Comparison of ENCODE assay signal across 3 cellular contexts in the genomic region with DNA sequence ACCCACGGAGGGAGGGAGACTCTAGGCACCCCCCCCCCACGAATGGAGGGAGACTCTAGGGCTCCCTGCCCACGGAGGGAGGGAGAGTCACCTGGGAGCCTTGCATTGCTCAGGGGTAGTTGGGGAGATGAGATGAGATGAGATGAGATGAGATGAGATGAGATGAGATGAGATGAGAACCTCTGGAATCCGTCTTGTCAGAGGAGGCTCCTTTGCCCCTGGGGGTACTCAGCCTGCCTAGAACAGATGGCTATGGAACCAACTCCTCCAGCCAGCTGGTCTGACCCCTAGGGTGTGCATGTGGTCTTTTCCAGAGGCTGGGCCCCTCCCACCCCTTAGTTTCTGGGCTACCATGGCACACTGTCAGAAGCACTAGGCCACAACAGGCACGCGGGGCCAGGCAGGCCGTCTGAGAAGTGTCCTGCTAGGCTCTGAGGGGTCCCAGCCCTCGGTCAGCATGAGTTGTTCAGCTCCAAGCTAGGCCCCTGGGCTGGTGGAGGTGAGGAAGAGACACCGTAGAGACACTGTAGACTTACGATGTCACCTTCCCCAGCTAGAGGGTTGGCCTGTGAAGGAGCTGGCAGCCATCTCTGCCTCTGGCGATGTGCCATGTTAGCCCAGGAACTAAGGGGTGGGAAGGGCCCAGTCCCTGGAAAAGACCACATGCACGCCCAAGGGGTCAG.
TF ChIP-seq lines count a peak whose summit lies in the region.

No MANE protein-coding gene starts in this region.

TF ChIP-seq in SK-N-SH, 30 proteins besides CTCF, POLR2A, EP300 and RAD21:
- TF ChIP-seq POLR2AphosphoS5 (IDR thresholded peaks at IDR 0.05; ENCODE audit: low read depth, low read length) (no peak), RCOR1 (IDR thresholded peaks at IDR 0.05; ENCODE audit: low read length) (no peak)

TF ChIP-seq in SK-N-SH treated with all-trans-retinoic acid at 6 μM for 48 hours, 23 proteins besides CTCF, POLR2A, EP300 and RAD21:
- no peak for TF ChIP-seq PPARA (CRISPR knock-in tag; IDR thresholded peaks at IDR 0.05; ENCODE audit: borderline replicate concordance)
- TF ChIP-seq ZFP30 (CRISPR knock-in tag; IDR thresholded peaks at IDR 0.05), result no peak
- TF ChIP-seq ZFP3 (CRISPR knock-in tag; IDR thresholded peaks at IDR 0.05), result no peak
- TF ChIP-seq TCF4 (CRISPR knock-in tag; IDR thresholded peaks at IDR 0.05; ENCODE audit: borderline replicate concordance), result no peak
- TF ChIP-seq ESRRG (CRISPR knock-in tag; IDR thresholded peaks at IDR 0.05), result no peak
- TF ChIP-seq RARB (CRISPR knock-in tag; IDR thresholded peaks at IDR 0.05), result no peak
- TF ChIP-seq ZNF565 (CRISPR knock-in tag; conservative IDR thresholded peaks at IDR 0.05; ENCODE audit: low read depth), result no peak
- TF ChIP-seq ZNF8 (CRISPR knock-in tag; IDR thresholded peaks at IDR 0.05), result no peak

TF ChIP-seq in H1, 55 proteins besides CTCF, POLR2A, EP300 and RAD21:
- TF ChIP-seq SIX5 (IDR thresholded peaks at IDR 0.05; ENCODE audit: low read depth, low read length), result no peak
- no peak for TF ChIP-seq CBX8 (IDR thresholded peaks at IDR 0.05; ENCODE audit: borderline replicate concordance, low read depth, low read length)
- TF ChIP-seq SP2 (IDR thresholded peaks at IDR 0.05; ENCODE audit: low read length), result no peak
- no peak for TF ChIP-seq TAF7 (optimal IDR thresholded peaks at IDR 0.05; ENCODE audit: borderline replicate concordance, low read depth, low read length)
- TF ChIP-seq RBBP5 (IDR thresholded peaks at IDR 0.05; ENCODE audit: borderline replicate concordance, low read depth, low read length), result no peak
- no peak for TF ChIP-seq CTBP2 (IDR thresholded peaks at IDR 0.05; ENCODE audit: borderline replicate concordance, insufficient read depth, insufficient read length, low read length)
- no peak for TF ChIP-seq CBX5 (IDR thresholded peaks at IDR 0.05; ENCODE audit: low read depth, low read length)
- TF ChIP-seq E2F6 (IDR thresholded peaks at IDR 0.05), result no peak
- no peak for TF ChIP-seq CEBPB (IDR thresholded peaks at IDR 0.05; ENCODE audit: low read depth, low read length)
- TF ChIP-seq TBP (IDR thresholded peaks at IDR 0.05; ENCODE audit: low read depth, low read length), result no peak
- TF ChIP-seq KDM5A (IDR thresholded peaks at IDR 0.05; ENCODE audit: low read length), result no peak
- TF ChIP-seq SAP30 (IDR thresholded peaks at IDR 0.05; ENCODE audit: insufficient read depth, insufficient replicate concordance, low read length), result no peak
- no peak for TF ChIP-seq EZH2 (IDR thresholded peaks at IDR 0.05; ENCODE audit: low read depth, low read length, severe bottlenecking)
